ENCODE assay signal across 1 cellular context in the genomic region with DNA sequence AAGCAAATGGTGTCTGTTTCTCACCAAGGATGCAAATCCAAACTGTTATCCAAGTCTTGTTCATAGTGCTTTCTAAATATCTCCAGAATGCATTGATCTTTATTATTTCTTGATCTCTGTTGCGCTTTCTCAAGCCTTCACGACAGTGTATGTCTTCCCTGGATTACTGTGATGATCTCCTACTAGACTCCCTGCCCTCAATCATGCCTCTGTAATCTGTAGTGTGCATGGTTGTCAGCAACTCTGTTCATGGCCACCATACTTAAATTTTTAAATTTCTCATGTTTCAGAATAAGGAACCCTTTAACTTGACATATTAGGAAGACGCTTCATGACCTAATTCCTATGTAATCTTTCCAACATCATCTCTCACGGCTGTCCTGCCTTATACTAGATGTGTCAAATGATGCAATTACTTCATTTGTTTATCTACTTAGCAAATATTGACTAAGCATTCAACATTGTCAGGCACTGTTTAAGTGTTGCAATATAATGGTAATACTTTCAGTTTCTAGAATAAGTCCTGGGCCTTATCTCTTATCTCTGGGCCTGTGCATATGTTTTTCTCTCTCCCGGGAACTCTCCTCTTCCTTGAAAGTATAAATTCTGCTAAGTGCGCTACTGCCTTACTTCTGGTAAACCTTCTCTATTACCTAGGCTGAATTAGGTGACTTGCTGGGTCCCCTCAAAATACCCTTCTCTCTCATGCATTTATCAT.
TF ChIP-seq lines count a peak whose summit lies in the region.

No MANE protein-coding gene starts in this region.

TF ChIP-seq in K562, 482 proteins besides CTCF, POLR2A, EP300 and RAD21 (continued from another document and continues in another):
- TF ChIP-seq TFE3 (CRISPR knock-in tag; IDR thresholded peaks at IDR 0.05) = no peak
- peak; percentile 89 for TF ChIP-seq IRF9 (tag; IDR thresholded peaks at IDR 0.05)
- no peak for TF ChIP-seq ZNF41 (CRISPR knock-in tag; conservative IDR thresholded peaks at IDR 0.05)
- no peak for TF ChIP-seq ZFX (CRISPR knock-in tag; IDR thresholded peaks at IDR 0.05)
- TF ChIP-seq RAD51 (IDR thresholded peaks at IDR 0.05; ENCODE audit: borderline replicate concordance, low read depth) = no peak
- TF ChIP-seq JUND (IDR thresholded peaks at IDR 0.05; ENCODE audit: borderline replicate concordance, low read depth, low read length) = peak; percentile 92
- peak; percentile 93 for TF ChIP-seq JUND (tag; IDR thresholded peaks at IDR 0.05; ENCODE audit: borderline replicate concordance, low read depth, low read length)
- no peak for TF ChIP-seq HMGN3 (IDR thresholded peaks at IDR 0.05; ENCODE audit: borderline replicate concordance, extremely low read depth, insufficient read length, low read depth, low read length)
- TF ChIP-seq PPARD (CRISPR knock-in tag; IDR thresholded peaks at IDR 0.05) = no peak
- no peak for TF ChIP-seq MYNN (IDR thresholded peaks at IDR 0.05)
- TF ChIP-seq MYNN (CRISPR knock-in tag; IDR thresholded peaks at IDR 0.05) = no peak
- TF ChIP-seq SREBF2 (CRISPR knock-in tag; IDR thresholded peaks at IDR 0.05) = no peak
- no peak for TF ChIP-seq ZBTB7A (IDR thresholded peaks at IDR 0.05; ENCODE audit: borderline replicate concordance, control insufficient read depth, low read depth, low read length)
- TF ChIP-seq ZNF354B (CRISPR knock-in tag; IDR thresholded peaks at IDR 0.05) = no peak
- TF ChIP-seq ZKSCAN1 (IDR thresholded peaks at IDR 0.05; ENCODE audit: low read depth, low read length) = no peak
- TF ChIP-seq, protein P1, sequence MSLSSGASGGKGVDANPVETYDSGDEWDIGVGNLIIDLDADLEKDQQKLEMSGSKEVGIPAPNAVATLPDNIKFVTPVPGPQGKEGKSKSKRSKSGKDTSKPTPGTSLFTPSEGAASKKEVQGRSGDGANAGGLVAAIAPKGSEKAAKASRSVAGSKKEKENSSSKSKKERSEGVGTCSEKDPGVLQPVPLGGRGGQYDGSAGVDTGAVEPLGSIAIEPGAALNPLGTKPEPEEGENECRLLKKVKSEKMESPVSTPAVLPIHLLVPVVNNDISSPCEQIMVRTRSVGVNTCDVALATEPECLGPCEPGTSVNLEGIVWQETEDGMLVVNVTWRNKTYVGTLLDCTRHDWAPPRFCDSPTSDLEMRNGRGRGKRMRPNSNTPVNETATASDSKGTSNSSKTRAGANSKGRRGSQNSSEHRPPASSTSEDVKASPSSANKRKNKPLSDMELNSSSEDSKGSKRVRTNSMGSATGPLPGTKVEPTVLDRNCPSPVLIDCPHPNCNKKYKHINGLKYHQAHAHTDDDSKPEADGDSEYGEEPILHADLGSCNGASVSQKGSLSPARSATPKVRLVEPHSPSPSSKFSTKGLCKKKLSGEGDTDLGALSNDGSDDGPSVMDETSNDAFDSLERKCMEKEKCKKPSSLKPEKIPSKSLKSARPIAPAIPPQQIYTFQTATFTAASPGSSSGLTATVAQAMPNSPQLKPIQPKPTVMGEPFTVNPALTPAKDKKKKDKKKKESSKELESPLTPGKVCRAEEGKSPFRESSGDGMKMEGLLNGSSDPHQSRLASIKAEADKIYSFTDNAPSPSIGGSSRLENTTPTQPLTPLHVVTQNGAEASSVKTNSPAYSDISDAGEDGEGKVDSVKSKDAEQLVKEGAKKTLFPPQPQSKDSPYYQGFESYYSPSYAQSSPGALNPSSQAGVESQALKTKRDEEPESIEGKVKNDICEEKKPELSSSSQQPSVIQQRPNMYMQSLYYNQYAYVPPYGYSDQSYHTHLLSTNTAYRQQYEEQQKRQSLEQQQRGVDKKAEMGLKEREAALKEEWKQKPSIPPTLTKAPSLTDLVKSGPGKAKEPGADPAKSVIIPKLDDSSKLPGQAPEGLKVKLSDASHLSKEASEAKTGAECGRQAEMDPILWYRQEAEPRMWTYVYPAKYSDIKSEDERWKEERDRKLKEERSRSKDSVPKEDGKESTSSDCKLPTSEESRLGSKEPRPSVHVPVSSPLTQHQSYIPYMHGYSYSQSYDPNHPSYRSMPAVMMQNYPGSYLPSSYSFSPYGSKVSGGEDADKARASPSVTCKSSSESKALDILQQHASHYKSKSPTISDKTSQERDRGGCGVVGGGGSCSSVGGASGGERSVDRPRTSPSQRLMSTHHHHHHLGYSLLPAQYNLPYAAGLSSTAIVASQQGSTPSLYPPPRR (CRISPR knock-in tag; IDR thresholded peaks at IDR 0.05; ENCODE audit: borderline replicate concordance) = no peak
- TF ChIP-seq NR3C1 (CRISPR knock-in tag; IDR thresholded peaks at IDR 0.05) = no peak
- TF ChIP-seq ZNF785 (CRISPR knock-in tag; IDR thresholded peaks at IDR 0.05) = no peak
- TF ChIP-seq RBBP5 (IDR thresholded peaks at IDR 0.05; ENCODE audit: borderline replicate concordance, insufficient read depth, low read length, poor library complexity, severe bottlenecking) = no peak
- TF ChIP-seq SOX6 (IDR thresholded peaks at IDR 0.05) = peak; percentile 98
- TF ChIP-seq BRF1 (IDR thresholded peaks at IDR 0.05; ENCODE audit: borderline replicate concordance, extremely low read depth, insufficient read length) = no peak
- TF ChIP-seq, protein P2, sequence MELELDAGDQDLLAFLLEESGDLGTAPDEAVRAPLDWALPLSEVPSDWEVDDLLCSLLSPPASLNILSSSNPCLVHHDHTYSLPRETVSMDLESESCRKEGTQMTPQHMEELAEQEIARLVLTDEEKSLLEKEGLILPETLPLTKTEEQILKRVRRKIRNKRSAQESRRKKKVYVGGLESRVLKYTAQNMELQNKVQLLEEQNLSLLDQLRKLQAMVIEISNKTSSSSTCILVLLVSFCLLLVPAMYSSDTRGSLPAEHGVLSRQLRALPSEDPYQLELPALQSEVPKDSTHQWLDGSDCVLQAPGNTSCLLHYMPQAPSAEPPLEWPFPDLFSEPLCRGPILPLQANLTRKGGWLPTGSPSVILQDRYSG (tag; conservative IDR thresholded peaks at IDR 0.05; ENCODE audit: low read depth) = no peak
- TF ChIP-seq, protein P3, sequence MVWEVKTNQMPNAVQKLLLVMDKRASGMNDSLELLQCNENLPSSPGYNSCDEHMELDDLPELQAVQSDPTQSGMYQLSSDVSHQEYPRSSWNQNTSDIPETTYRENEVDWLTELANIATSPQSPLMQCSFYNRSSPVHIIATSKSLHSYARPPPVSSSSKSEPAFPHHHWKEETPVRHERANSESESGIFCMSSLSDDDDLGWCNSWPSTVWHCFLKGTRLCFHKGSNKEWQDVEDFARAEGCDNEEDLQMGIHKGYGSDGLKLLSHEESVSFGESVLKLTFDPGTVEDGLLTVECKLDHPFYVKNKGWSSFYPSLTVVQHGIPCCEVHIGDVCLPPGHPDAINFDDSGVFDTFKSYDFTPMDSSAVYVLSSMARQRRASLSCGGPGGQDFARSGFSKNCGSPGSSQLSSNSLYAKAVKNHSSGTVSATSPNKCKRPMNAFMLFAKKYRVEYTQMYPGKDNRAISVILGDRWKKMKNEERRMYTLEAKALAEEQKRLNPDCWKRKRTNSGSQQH (CRISPR knock-in tag; IDR thresholded peaks at IDR 0.05) = no peak
- TF ChIP-seq FOXK2 (conservative IDR thresholded peaks at IDR 0.05 in 1 of 2, IDR thresholded peaks at IDR 0.05 in 1 of 2; ENCODE audit: low read depth in 2 of 2) = no peak
- TF ChIP-seq SNIP1 (IDR thresholded peaks at IDR 0.05; ENCODE audit: low read depth) = no peak
- no peak for TF ChIP-seq CEBPZ (IDR thresholded peaks at IDR 0.05; ENCODE audit: borderline replicate concordance, low read depth, low read length)
- no peak for TF ChIP-seq EHMT2 (IDR thresholded peaks at IDR 0.05)
- TF ChIP-seq ZMIZ1 (IDR thresholded peaks at IDR 0.05; ENCODE audit: low read depth in 2 of 2, low read length in 2 of 2) = no peak
- no peak for TF ChIP-seq ZNF444 (CRISPR knock-in tag; IDR thresholded peaks at IDR 0.05)
